8 cellular contexts compared by ENCODE assay signal in the genomic region with DNA sequence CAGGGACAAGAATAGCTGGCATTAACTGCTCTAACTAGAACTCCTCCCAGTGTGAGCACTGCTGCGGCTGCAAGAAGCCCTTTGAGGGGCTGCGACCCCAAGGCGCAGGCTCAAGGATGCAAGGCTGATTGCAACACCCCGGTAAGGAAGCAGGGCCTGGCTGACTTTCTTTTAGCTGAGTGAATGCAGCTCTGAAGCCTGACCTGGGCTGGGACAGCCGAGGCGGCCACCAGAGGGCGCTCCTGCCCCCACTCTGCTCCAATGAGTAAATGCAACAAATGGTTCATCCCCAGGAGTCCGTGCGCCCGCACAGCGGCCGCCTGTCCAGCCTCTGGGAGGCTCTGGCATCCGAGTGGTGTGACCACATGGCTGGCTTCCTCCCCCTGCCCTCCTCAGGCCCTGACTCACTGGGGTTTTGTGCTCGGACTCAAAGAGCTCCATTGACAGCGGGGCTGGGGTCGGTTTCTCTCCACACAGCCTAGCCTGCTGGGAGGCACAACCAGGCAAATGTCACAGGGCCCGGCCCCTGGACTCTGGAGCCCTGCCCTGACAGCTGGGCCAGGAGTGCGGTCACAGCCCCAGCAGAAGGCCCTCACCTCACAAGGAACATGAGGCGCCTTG. TPM values are rescaled to one million over a fixed set of nuclear protein-coding genes. Genes with fewer than 3 reads are reported as not detected.
DNase-seq lines count a peak whose midpoint lies in the region; ATAC-seq and TF ChIP-seq lines count a peak whose summit lies in the region.

A gene with protein sequence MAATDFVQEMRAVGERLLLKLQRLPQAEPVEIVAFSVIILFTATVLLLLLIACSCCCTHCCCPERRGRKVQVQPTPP (plus strand): TSS at position 572 of the 621 bp plus-strand sequence. CDS start 6,768 bp downstream, outside the sequence.

- intact Hi-C loops in ascending aorta (cut with DNase I) (loop anchor here (1.0 kb wide), 1 partner anchor 115 kb away; no protein-coding TSS in a partner anchor), left ventricle myocardium superior (cut with micrococcal nuclease) (loop anchor here (5.0 kb wide), 1 partner anchor 114 kb away; no protein-coding TSS in a partner anchor), prostate gland (cut with DNase I) (loop anchor here (1.0 kb wide), 1 partner anchor 117 kb away; no protein-coding TSS in a partner anchor)

- ATAC-seq in left ventricle myocardium superior, result peak; percentile 65
- peak; percentile 91 to 92 for ATAC-seq in upper lobe of left lung (ENCODE audit: low FRiP score in 2 of 2)

- H3K27me3 ChIP-seq in ascending aorta, result no peaks in the 10 kb centered on the region
- no peaks in the 10 kb centered on the region for H3K27me3 ChIP-seq in prostate gland (replicated peaks; ENCODE audit: insufficient read depth)
- H3K27me3 ChIP-seq in upper lobe of left lung, result no peaks in the 10 kb centered on the region

- H3K4me1 ChIP-seq in ascending aorta (peaks cover 11 to 19% of the 10 kb centered on the region in 2 donors), prostate gland (replicated peaks) (peaks cover 15% of the 10 kb centered on the region), upper lobe of left lung (peaks cover 22 to 39% (median 33%) of the 10 kb centered on the region in 4 donors)

- H3K27ac ChIP-seq in ascending aorta, result peak within 1 kb of the TSS; percentile 79 to 82
- peak within 1 kb of the TSS; percentile 77 to 78 for H3K27ac ChIP-seq in prostate gland
- peak within 1 kb of the TSS; percentile 82 to 85 (median 82) for H3K27ac ChIP-seq in upper lobe of left lung

- TF ChIP-seq POLR2A in prostate gland (IDR thresholded peaks at IDR 0.05), result no peak
- peak in 1 of 4 donors; percentile 25 for TF ChIP-seq POLR2A in upper lobe of left lung (IDR thresholded peaks at IDR 0.05)

- WGBS in prostate gland, result 9% methylated on average over 18 of the region's 19 CpGs
- 15 to 23% methylated on average over 11 to 13 of the region's 19 CpGs for WGBS in upper lobe of left lung, 2 donors

- no peak for TF ChIP-seq EP300 in upper lobe of left lung (IDR thresholded peaks at IDR 0.05)

- DNase-seq in NCI-H1417 (lab: John Stamatoyannopoulos, UW) (peak; percentile 44 to 63 (median 59)), NCI-H1417 treated with DMSO at 0.1 percent for 48 hours (lab: John Stamatoyannopoulos, UW) (no peak), M059J (ENCODE audit: low read depth) (peak; percentile 87), T-helper 22 cell (ENCODE audit: low read depth) (peak; percentile 45), ascending aorta (ENCODE audit: low spot score in 2 of 2) (peak; percentile 75 to 94), left ventricle myocardium superior (peak; percentile 93), prostate gland (ENCODE audit: low spot score) (peak; percentile 78), upper lobe of left lung (peak; percentile 87 to 97)

- peak; percentile 89 to 93 (median 93) for TF ChIP-seq CTCF in ascending aorta (IDR thresholded peaks at IDR 0.05)
- TF ChIP-seq CTCF in prostate gland (IDR thresholded peaks at IDR 0.05), result peak; percentile 92 to 97 (median 96)
- TF ChIP-seq CTCF in upper lobe of left lung (IDR thresholded peaks at IDR 0.05), result peak; percentile 90 to 95 (median 92)

- H3K4me3 ChIP-seq in ascending aorta (peak within 1 kb of the TSS in 1 of 2 donors; percentile 24), prostate gland (no peak within 1 kb of the TSS), upper lobe of left lung (peak within 1 kb of the TSS in 3 of 4 donors; percentile 11 to 32 (median 11))

- peaks cover 0 to 11% of the 10 kb centered on the region in 2 donors for H3K36me3 ChIP-seq in ascending aorta
- H3K36me3 ChIP-seq in prostate gland, result no peaks in the 10 kb centered on the region
- peaks cover 0 to 21% (median 9%) of the 10 kb centered on the region in 4 donors for H3K36me3 ChIP-seq in upper lobe of left lung

- H3K9me3 ChIP-seq in ascending aorta (no peaks in the 10 kb centered on the region), prostate gland (no peaks in the 10 kb centered on the region), upper lobe of left lung (no peaks in the 10 kb centered on the region)

RNA-seq across cellular contexts. Expression of the gene that starts here (rescaled TPM):
- total RNA-seq in M059J (2014; rRNA removed; shearing (Covaris generic)), result not detected in 2 replicates
- total RNA-seq in ascending aorta (not detected), left ventricle myocardium superior (15.8 TPM), prostate gland (1 to 10 TPM in 1 of 2 donors, under 1 TPM in 1; 0.27 to 4.1 TPM), upper lobe of left lung (1 to 10 TPM; 1.9 to 7.3 (median 3.3) TPM)

Comparison
In these comparisons a context has a peak if more than half of its experiments do, and no peak if none do; other contexts are left out.
1. Peak in DNase-seq in M059J; RNA of the gene not detected or under 1 TPM.
2. Peak in DNase-seq and H3K27ac ChIP-seq in ascending aorta; RNA of the gene not detected or under 1 TPM.
3. H3K4me3 ChIP-seq: peak in upper lobe of left lung (3 of 4); none in prostate gland (0 of 2).
4. Peak in every context shown above with its lines, with median percentiles within 50 percentile points of each other: H3K27ac ChIP-seq and CTCF ChIP-seq.